In genomic region chr11:20609727-20610707, GRCh38 we compare ENCODE assay signal across 8 cellular contexts. TPM values are rescaled to one million over a fixed set of nuclear protein-coding genes. Genes with fewer than 3 reads are reported as not detected.
DNase-seq lines count a peak whose midpoint lies in the region; ATAC-seq and TF ChIP-seq lines count a peak whose summit lies in the region.

No MANE protein-coding gene starts in this region.

- peak overlapping the region; percentile 28 for H3K4me3 Mint-ChIP-seq in activated naive CD4-positive, alpha-beta T cell treated with anti-CD3 and anti-CD28 coated beads for 36 hours

- H3K27me3 Mint-ChIP-seq in activated naive CD4-positive, alpha-beta T cell treated with anti-CD3 and anti-CD28 coated beads for 36 hours (ENCODE audit: low read depth): peaks cover 72% of the 10 kb centered on the region

- no peaks in the 10 kb centered on the region for H3K9me3 Mint-ChIP-seq in activated naive CD4-positive, alpha-beta T cell treated with anti-CD3 and anti-CD28 coated beads for 36 hours

- POLR2A ChIA-PET in HEK293 (lab: Yijun Ruan, JAX): no interaction called here

- TF ChIP-seq CTCF in GM12864 (IDR thresholded peaks at IDR 0.05; ENCODE audit: low read depth, low read length, missing control alignments): peak; percentile 95
- TF ChIP-seq CTCF in HEK293 (tag by site-specific recombination; IDR thresholded peaks at IDR 0.05): peak; percentile 52
- peak; percentile 97 for TF ChIP-seq CTCF in RWPE2 (IDR thresholded peaks at IDR 0.05; ENCODE audit: poor library complexity, severe bottlenecking)

- H3K4me1 ChIP-seq in HEK293 (ENCODE audit: control insufficient read depth, insufficient read depth, low read length) (no peaks in the 10 kb centered on the region), RWPE2 (ENCODE audit: insufficient read depth, poor library complexity, severe bottlenecking) (peaks cover 10% of the 10 kb centered on the region)

- intact Hi-C loops in activated naive CD4-positive, alpha-beta T cell treated with anti-CD3 and anti-CD28 coated beads for 36 hours (cut with micrococcal nuclease): loop anchor here (1.0 kb wide), 3 partner anchors 213 to 482 kb away; partner anchors contain the start of gene PRMT3
- intact Hi-C loops in posterior cingulate gyrus (cut with DNase I): loop anchor here (1.0 kb wide), 1 partner anchor 223 kb away; the partner anchor contains the start of gene PRMT3

- ATAC-seq in RWPE2 (ENCODE audit: low read depth): peak; percentile 77

- H3K4me3 ChIP-seq in GM12864 (ENCODE audit: low read depth, low read length) (no peak overlapping the region), HEK293 (ENCODE audit: low read depth, low read length) (no peak overlapping the region), RWPE2 (ENCODE audit: severe bottlenecking) (no peak overlapping the region)

- peaks cover 29% of the 10 kb centered on the region for H3K27me3 ChIP-seq in RWPE2 (ENCODE audit: insufficient read depth, poor library complexity, severe bottlenecking)

- peak; percentile 13 for DNase-seq in GM12864 (ENCODE audit: low read depth)
- peak; percentile 59 for DNase-seq in M059J (ENCODE audit: low read depth)
- DNase-seq in RWPE2 (ENCODE audit: low spot score): no peak
- DNase-seq in activated naive CD4-positive, alpha-beta T cell treated with anti-CD3 and anti-CD28 coated beads for 36 hours: peak; percentile 77
- DNase-seq in glomerular visceral epithelial cell (ENCODE audit: extremely low spot score): peak; percentile 74
- DNase-seq in posterior cingulate gyrus: peak; percentile 72 to 97 (median 84)
- no peak for DNase-seq in cortex of kidney (lab: John Stamatoyannopoulos, UW)

- CTCF ChIA-PET in HEK293 (lab: Yijun Ruan, JAX): interaction anchor here (0.5 to 4.4 kb wide), 38 partner anchors 10 to 768 kb away, joined by 3 to 40 read pairs (median 4); no protein-coding TSS in a partner anchor
- CTCF ChIA-PET in activated naive CD4-positive, alpha-beta T cell treated with anti-CD3 and anti-CD28 coated beads for 36 hours (lab: Charles Lee): interaction anchor here (0.6 to 2.0 kb wide), 15 partner anchors 9 to 1567 kb away, joined by 3 to 8 read pairs (median 3); no protein-coding TSS in a partner anchor

- H3K36me3 ChIP-seq in HEK293 (ENCODE audit: control insufficient read depth in 2 of 2, insufficient read depth in 1 of 2, low read length in 2 of 2) (no peaks in the 10 kb centered on the region), RWPE2 (ENCODE audit: low read depth) (no peaks in the 10 kb centered on the region)

- H3K27ac Mint-ChIP-seq in activated naive CD4-positive, alpha-beta T cell treated with anti-CD3 and anti-CD28 coated beads for 36 hours: no peak overlapping the region

- H3K27ac ChIP-seq in HEK293 (ENCODE audit: extremely low read depth, low read depth, low read length) (no peak overlapping the region), RWPE2 (ENCODE audit: poor library complexity, severe bottlenecking) (peak overlapping the region; percentile 8)

- H3K9me3 ChIP-seq in HEK293 (ENCODE audit: control insufficient read depth, insufficient read depth, low read depth, low read length) (no peaks in the 10 kb centered on the region), RWPE2 (ENCODE audit: severe bottlenecking) (no peaks in the 10 kb centered on the region)

- H3K36me3 Mint-ChIP-seq in activated naive CD4-positive, alpha-beta T cell treated with anti-CD3 and anti-CD28 coated beads for 36 hours (ENCODE audit: low read depth): no peaks in the 10 kb centered on the region

- H3K4me1 Mint-ChIP-seq in activated naive CD4-positive, alpha-beta T cell treated with anti-CD3 and anti-CD28 coated beads for 36 hours (ENCODE audit: low read depth): peaks cover 7% of the 10 kb centered on the region

TF ChIP-seq in HEK293, 187 proteins besides CTCF, POLR2A, EP300 and RAD21 (continues in another document):
- peak; percentile 59 for TF ChIP-seq ZBTB17 (tag by site-specific recombination; IDR thresholded peaks at IDR 0.05)
- TF ChIP-seq ZSCAN30 (tag by site-specific recombination; IDR thresholded peaks at IDR 0.05): peak; percentile 48; the same call in 1 of the 2 replicates
- no peak for TF ChIP-seq ZNF791 (tag by site-specific recombination; IDR thresholded peaks at IDR 0.05)
- TF ChIP-seq RBAK (tag by site-specific recombination; IDR thresholded peaks at IDR 0.05): no peak
- no peak for TF ChIP-seq ZNF530 (tag by site-specific recombination; IDR thresholded peaks at IDR 0.05; ENCODE audit: low read depth)
- no peak for TF ChIP-seq REST (tag by site-specific recombination; IDR thresholded peaks at IDR 0.05)
- peak; percentile 67; the same call in 1 of the 2 replicates for TF ChIP-seq ZNF76 (tag by site-specific recombination; IDR thresholded peaks at IDR 0.05; ENCODE audit: borderline replicate concordance, low read depth)
- TF ChIP-seq, protein P1, sequence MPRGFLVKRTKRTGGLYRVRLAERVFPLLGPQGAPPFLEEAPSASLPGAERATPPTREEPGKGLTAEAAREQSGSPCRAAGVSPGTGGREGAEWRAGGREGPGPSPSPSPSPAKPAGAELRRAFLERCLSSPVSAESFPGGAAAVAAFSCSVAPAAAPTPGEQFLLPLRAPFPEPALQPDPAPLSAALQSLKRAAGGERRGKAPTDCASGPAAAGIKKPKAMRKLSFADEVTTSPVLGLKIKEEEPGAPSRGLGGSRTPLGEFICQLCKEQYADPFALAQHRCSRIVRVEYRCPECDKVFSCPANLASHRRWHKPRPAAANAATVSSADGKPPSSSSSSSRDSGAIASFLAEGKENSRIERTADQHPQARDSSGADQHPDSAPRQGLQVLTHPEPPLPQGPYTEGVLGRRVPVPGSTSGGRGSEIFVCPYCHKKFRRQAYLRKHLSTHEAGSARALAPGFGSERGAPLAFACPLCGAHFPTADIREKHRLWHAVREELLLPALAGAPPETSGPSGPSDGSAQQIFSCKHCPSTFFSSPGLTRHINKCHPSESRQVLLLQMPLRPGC (tag by site-specific recombination; IDR thresholded peaks at IDR 0.05): no peak
- 0 out of 2 replicates have a peak, but pooled peaks have one; percentile 51 for TF ChIP-seq ZNF768 (tag by site-specific recombination; IDR thresholded peaks at IDR 0.05)
- no peak for TF ChIP-seq ZNF266 (tag by site-specific recombination; IDR thresholded peaks at IDR 0.05; ENCODE audit: low read depth)
- TF ChIP-seq ZIC2 (tag by site-specific recombination; IDR thresholded peaks at IDR 0.05): peak; percentile 44
- TF ChIP-seq ZBTB44 (tag by site-specific recombination; IDR thresholded peaks at IDR 0.05): peak; percentile 89

RNA-seq across cellular contexts. Expression of gene SLC6A5, which starts 10.6 kb away (rescaled TPM):
- not detected in 2 replicates for total RNA-seq in M059J (2014; rRNA removed; shearing (Covaris generic))
- total RNA-seq in activated naive CD4-positive, alpha-beta T cell treated with anti-CD3 and anti-CD28 coated beads for 36 hours: not detected

RNA-seq across cellular contexts. Expression of gene NELL1, which starts 59.4 kb away (rescaled TPM):
- total RNA-seq in M059J (2014; rRNA removed; shearing (Covaris generic)): not detected in 2 replicates
- not detected for total RNA-seq in activated naive CD4-positive, alpha-beta T cell treated with anti-CD3 and anti-CD28 coated beads for 36 hours

Comparison
In these comparisons a context has a peak if more than half of its experiments do, and no peak if none do; other contexts are left out.
1. DNase-seq: peak in GM12864 (single experiment), M059J (single experiment), activated naive CD4-positive, alpha-beta T cell treated with anti-CD3 and anti-CD28 coated beads for 36 hours (single experiment), glomerular visceral epithelial cell (single experiment) and posterior cingulate gyrus (10 of 10); none in RWPE2 (single experiment) and cortex of kidney (single experiment).
2. Peak in every context shown above with its lines, with median percentiles within 50 percentile points of each other: CTCF ChIP-seq.